9 cellular contexts compared by ENCODE assay signal in the genomic region with DNA sequence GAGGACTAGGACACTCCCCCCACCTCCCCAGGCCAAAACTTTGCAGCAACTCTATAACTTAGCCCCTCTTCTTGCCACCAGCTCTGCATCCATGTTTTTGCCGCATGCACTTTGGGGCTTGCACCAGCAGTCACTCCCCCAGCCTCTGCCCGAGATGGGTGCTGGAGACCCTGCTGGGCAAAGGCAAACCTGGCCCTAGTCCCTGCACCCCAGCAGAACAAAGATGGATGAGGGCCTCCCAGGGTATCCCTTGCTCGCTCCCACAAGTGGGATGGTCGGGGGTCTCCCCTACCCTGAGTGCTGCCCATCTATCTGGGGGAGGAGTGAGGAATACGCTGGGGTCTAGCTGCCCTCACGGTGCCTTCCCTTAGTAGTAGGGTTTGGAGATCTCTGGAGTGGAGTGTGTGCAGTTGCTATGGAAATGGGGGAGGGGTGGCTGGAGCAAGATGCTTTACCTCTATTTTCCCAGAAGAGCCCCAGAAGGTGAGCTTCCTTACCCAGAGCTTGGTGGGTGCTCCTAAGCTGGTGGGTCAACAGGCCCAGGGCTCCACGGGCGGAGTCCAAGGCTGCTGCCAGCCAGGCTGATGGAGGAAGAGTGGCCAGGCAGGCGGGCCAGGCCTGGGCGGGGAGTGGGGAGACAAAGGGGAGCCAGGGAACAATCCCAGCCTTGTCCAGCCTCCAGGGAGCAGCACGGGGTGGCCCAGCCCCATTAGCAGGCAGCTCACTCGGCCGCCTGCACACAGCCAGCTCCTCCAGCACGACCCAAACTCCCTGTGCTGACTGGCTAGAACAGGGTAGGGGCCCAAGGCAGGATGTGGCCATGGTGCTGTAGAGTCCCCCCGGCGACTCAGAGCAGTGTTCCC. TPM values are rescaled to one million over a fixed set of nuclear protein-coding genes. Genes with fewer than 3 reads are reported as not detected.
DNase-seq lines count a peak whose midpoint lies in the region; ATAC-seq and TF ChIP-seq lines count a peak whose summit lies in the region.
"Had no signal": no experiment of that assay in that cellular context is flagged by ENCODE, and none has a peak within 500 bp of the region (broad histone marks: within the 10 kb centered on the region; RNA-seq: fewer than 3 reads in every experiment).

A gene with protein sequence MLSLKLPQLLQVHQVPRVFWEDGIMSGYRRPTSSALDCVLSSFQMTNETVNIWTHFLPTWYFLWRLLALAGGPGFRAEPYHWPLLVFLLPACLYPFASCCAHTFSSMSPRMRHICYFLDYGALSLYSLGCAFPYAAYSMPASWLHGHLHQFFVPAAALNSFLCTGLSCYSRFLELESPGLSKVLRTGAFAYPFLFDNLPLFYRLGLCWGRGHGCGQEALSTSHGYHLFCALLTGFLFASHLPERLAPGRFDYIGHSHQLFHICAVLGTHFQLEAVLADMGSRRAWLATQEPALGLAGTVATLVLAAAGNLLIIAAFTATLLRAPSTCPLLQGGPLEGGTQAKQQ (minus strand): TSS at position 597 of the 863 bp plus-strand sequence. CDS start 1,325 bp downstream, outside the sequence.

- H3K27ac ChIP-seq in breast epithelium, result peak within 1 kb of the TSS; percentile 10
- H3K27ac ChIP-seq in right lobe of liver, result no peak within 1 kb of the TSS
- H3K27ac ChIP-seq in aorta (ENCODE audit: low read depth in 1 of 2, low read length in 2 of 2), result no peak within 1 kb of the TSS

- H3K4me3 ChIP-seq in breast epithelium, result peak within 1 kb of the TSS in 1 of 3 donors; percentile 3
- no peak within 1 kb of the TSS for H3K4me3 ChIP-seq in right lobe of liver
- H3K4me3 ChIP-seq in aorta (ENCODE audit: low read length in 2 of 2), result no peak within 1 kb of the TSS

- no peaks in the 10 kb centered on the region for H3K9me3 Mint-ChIP-seq in stimulated activated naive CD8-positive, alpha-beta T cell treated with anti-CD3 and anti-CD28 coated beads, Interleukin-15, Interleukin-2, amounts not matched to agents 100 ng/mL and 50 ng/mL, for 24 hours
- H3K9me3 Mint-ChIP-seq in stimulated activated naive CD8-positive, alpha-beta T cell treated with anti-CD3 and anti-CD28 coated beads, Interleukin-15, amount 100 ng/mL, for 72 hours, result no peaks in the 10 kb centered on the region
- H3K9me3 Mint-ChIP-seq: activated CD4-positive, alpha-beta T cell treated with anti-CD3 and anti-CD28 coated beads, Interleukin-2, amount 10 ng/mL, durations not matched to agents 24 days and 14 days had no signal

- H3K36me3 ChIP-seq in breast epithelium, result peaks cover 8% of the 10 kb centered on the region
- peaks cover 7 to 35% (median 17%) of the 10 kb centered on the region in 4 donors for H3K36me3 ChIP-seq in right lobe of liver
- H3K36me3 ChIP-seq in aorta (ENCODE audit: control insufficient read depth in 1 of 2, insufficient read depth in 2 of 2, low read length in 1 of 2), result peaks cover 0 to 5% of the 10 kb centered on the region in 2 donors

- H3K4me3 Mint-ChIP-seq in stimulated activated naive CD8-positive, alpha-beta T cell treated with anti-CD3 and anti-CD28 coated beads, Interleukin-15, Interleukin-2, amounts not matched to agents 100 ng/mL and 50 ng/mL, for 24 hours, result no peak within 1 kb of the TSS
- H3K4me3 Mint-ChIP-seq in stimulated activated naive CD8-positive, alpha-beta T cell treated with anti-CD3 and anti-CD28 coated beads, Interleukin-15, amount 100 ng/mL, for 72 hours, result no peak within 1 kb of the TSS

- peaks cover 20% of the 10 kb centered on the region for H3K4me1 Mint-ChIP-seq in stimulated activated naive CD8-positive, alpha-beta T cell treated with anti-CD3 and anti-CD28 coated beads, Interleukin-15, Interleukin-2, amounts not matched to agents 100 ng/mL and 50 ng/mL, for 24 hours (ENCODE audit: low read depth)
- peaks cover 55% of the 10 kb centered on the region for H3K4me1 Mint-ChIP-seq in stimulated activated naive CD8-positive, alpha-beta T cell treated with anti-CD3 and anti-CD28 coated beads, Interleukin-15, amount 100 ng/mL, for 72 hours

- TF ChIP-seq POLR2A in breast epithelium (IDR thresholded peaks at IDR 0.05), result no peak
- TF ChIP-seq POLR2A in right lobe of liver (IDR thresholded peaks at IDR 0.05), result no peak

- DNase-seq in stimulated activated naive CD8-positive, alpha-beta T cell treated with anti-CD3 and anti-CD28 coated beads, Interleukin-15, amount 100 ng/mL, for 72 hours, result no peak
- DNase-seq in breast epithelium (ENCODE audit: low spot score in 2 of 2), result peak in 1 of 2 donors; percentile 61
- no peak for DNase-seq in right lobe of liver
- DNase-seq in aorta, result no peak
- DNase-seq in NCI-H1105 (lab: John Stamatoyannopoulos, UW), result no peak
- DNase-seq in stimulated activated naive CD4-positive, alpha-beta T cell (lab: John Stamatoyannopoulos, UW), result no peak
- no peak for DNase-seq in H4 (ENCODE audit: low spot score)
- DNase-seq: activated CD4-positive, alpha-beta T cell treated with anti-CD3 and anti-CD28 coated beads, Interleukin-2, amount 10 ng/mL, durations not matched to agents 24 days and 14 days had no signal

- H3K27me3 ChIP-seq in breast epithelium (no peaks in the 10 kb centered on the region), right lobe of liver (no peaks in the 10 kb centered on the region), aorta (ENCODE audit: control insufficient read depth in 1 of 2, insufficient read depth in 2 of 2, low read length in 1 of 2) (no peaks in the 10 kb centered on the region)

- ATAC-seq in stimulated activated naive CD8-positive, alpha-beta T cell treated with anti-CD3 and anti-CD28 coated beads, Interleukin-15, amount 100 ng/mL, for 72 hours, result no peak
- ATAC-seq in right lobe of liver, result peak; percentile 2 to 20 (median 9)
- peak; percentile 31 for ATAC-seq in aorta (ENCODE audit: low FRiP score)

- H3K4me1 ChIP-seq in breast epithelium (peaks cover 0 to 11% of the 10 kb centered on the region in 2 donors), right lobe of liver (peaks cover 0 to 10% (median 0%) of the 10 kb centered on the region in 4 donors), aorta (ENCODE audit: control insufficient read depth in 1 of 2, insufficient read depth in 2 of 2, low read length in 2 of 2) (no peaks in the 10 kb centered on the region)

- peak within 1 kb of the TSS; percentile 36 for H3K27ac Mint-ChIP-seq in stimulated activated naive CD8-positive, alpha-beta T cell treated with anti-CD3 and anti-CD28 coated beads, Interleukin-15, Interleukin-2, amounts not matched to agents 100 ng/mL and 50 ng/mL, for 24 hours
- peak within 1 kb of the TSS in 1 of 2 donors; percentile 78 for H3K27ac Mint-ChIP-seq in stimulated activated naive CD8-positive, alpha-beta T cell treated with anti-CD3 and anti-CD28 coated beads, Interleukin-15, amount 100 ng/mL, for 72 hours

- peaks cover 19% of the 10 kb centered on the region for H3K36me3 Mint-ChIP-seq in stimulated activated naive CD8-positive, alpha-beta T cell treated with anti-CD3 and anti-CD28 coated beads, Interleukin-15, Interleukin-2, amounts not matched to agents 100 ng/mL and 50 ng/mL, for 24 hours (ENCODE audit: low read depth)

- TF ChIP-seq CTCF in breast epithelium (IDR thresholded peaks at IDR 0.05) (no peak), right lobe of liver (IDR thresholded peaks at IDR 0.05) (no peak)

- H3K9me3 ChIP-seq in breast epithelium (no peaks in the 10 kb centered on the region), right lobe of liver (no peaks in the 10 kb centered on the region), aorta (ENCODE audit: control insufficient read depth, low read length) (no peaks in the 10 kb centered on the region)

- intact Hi-C loops in breast epithelium (cut with DNase I; ENCODE audit: low total_unique reads), result no loop called here
- intact Hi-C loops in right lobe of liver (cut with DNase I), result loop anchor here in 1 of 2 donors (10.0 kb wide), 1 partner anchor 113 kb away; no protein-coding TSS in a partner anchor
- intact Hi-C loops in aorta (cut with DNase I), result no loop called here

- no peaks in the 10 kb centered on the region for H3K27me3 Mint-ChIP-seq in stimulated activated naive CD8-positive, alpha-beta T cell treated with anti-CD3 and anti-CD28 coated beads, Interleukin-15, Interleukin-2, amounts not matched to agents 100 ng/mL and 50 ng/mL, for 24 hours
- no peaks in the 10 kb centered on the region for H3K27me3 Mint-ChIP-seq in stimulated activated naive CD8-positive, alpha-beta T cell treated with anti-CD3 and anti-CD28 coated beads, Interleukin-15, amount 100 ng/mL, for 72 hours
- H3K27me3 Mint-ChIP-seq: activated CD4-positive, alpha-beta T cell treated with anti-CD3 and anti-CD28 coated beads, Interleukin-2, amount 10 ng/mL, durations not matched to agents 24 days and 14 days had no signal

- WGBS in right lobe of liver (ENCODE audit: insufficient coverage, low coverage, low lambda C conversion rate, missing lambda C conversion rate), result 57% methylated on average over 5 of the region's 16 CpGs
- WGBS in aorta, 2 donors, result 25 to 29% methylated on average over 16 of the region's 16 CpGs

RNA-seq across cellular contexts. Expression of the gene that starts here (rescaled TPM):
- total RNA-seq in breast epithelium (1 to 10 TPM; 1.8 to 3.9 (median 2.5) TPM), right lobe of liver (1 to 10 TPM in 3 of 6 experiments, under 1 TPM in 3; 0.43 to 4.0 (median 1.1) TPM), aorta (1 to 10 TPM in 1 of 2 donors, under 1 TPM in 1; 0.81 to 2.8 TPM)
- polyA plus RNA-seq in aorta, result 1 to 10 TPM in 1 of 2 donors, not detected in 1; 2.3 TPM
- 0.50 and 1.0 TPM in 2 replicates for total RNA-seq in H4 (2014; rRNA removed; shearing (Covaris generic))

Comparison
In these comparisons a context has a peak if more than half of its experiments do, and no peak if none do; other contexts are left out.
1. H3K27ac ChIP-seq: peak in breast epithelium (2 of 2); none in right lobe of liver (0 of 3) and aorta (0 of 2).